In genomic region chrX:80420147-80420546, GRCh38 we compare ENCODE assay signal across 10 cellular contexts. TPM values are rescaled to one million over a fixed set of nuclear protein-coding genes. Genes with fewer than 3 reads are reported as not detected.
"Had no signal": no experiment of that assay in that cellular context is flagged by ENCODE, and none has a peak within 500 bp of the region (broad histone marks: within the 10 kb centered on the region; RNA-seq: fewer than 3 reads in every experiment).

Gene TENT5D, plus strand, starts transcription at chrX:80420447. Its CDS starts 22,093 bp downstream, at chrX:80442540.

- H3K9ac ChIP-seq: KMS-11 had no signal

- H3K27ac ChIP-seq: HL-60, KMS-11 had no signal

- H3K27ac Mint-ChIP-seq: IgD-negative memory B cell had no signal

- H3K4me1 Mint-ChIP-seq: IgD-negative memory B cell had no signal

- FAIRE-seq: HepG2, HTR-8/SVneo had no signal

- DNase-seq: IMR-90, KBM-7, KG1 had no signal

- H3K4me3 Mint-ChIP-seq: IgD-negative memory B cell had no signal

- H3K27me3 Mint-ChIP-seq: IgD-negative memory B cell had no signal

- H3K36me3 Mint-ChIP-seq: IgD-negative memory B cell had no signal

- H3K4me2 ChIP-seq: KMS-11 had no signal

- ATAC-seq: HepG2 had no signal

RNA-seq across cellular contexts. Expression of gene TENT5D, which starts in this region (rescaled TPM):
- total RNA-seq: HepG2, HT-29, HT1080, IMR-90 had no signal
- polyA plus RNA-seq: HepG2, IgD-negative memory B cell, IMR-90 had no signal
